Comparison of ENCODE assay signal across 1 cellular context in the genomic region with DNA sequence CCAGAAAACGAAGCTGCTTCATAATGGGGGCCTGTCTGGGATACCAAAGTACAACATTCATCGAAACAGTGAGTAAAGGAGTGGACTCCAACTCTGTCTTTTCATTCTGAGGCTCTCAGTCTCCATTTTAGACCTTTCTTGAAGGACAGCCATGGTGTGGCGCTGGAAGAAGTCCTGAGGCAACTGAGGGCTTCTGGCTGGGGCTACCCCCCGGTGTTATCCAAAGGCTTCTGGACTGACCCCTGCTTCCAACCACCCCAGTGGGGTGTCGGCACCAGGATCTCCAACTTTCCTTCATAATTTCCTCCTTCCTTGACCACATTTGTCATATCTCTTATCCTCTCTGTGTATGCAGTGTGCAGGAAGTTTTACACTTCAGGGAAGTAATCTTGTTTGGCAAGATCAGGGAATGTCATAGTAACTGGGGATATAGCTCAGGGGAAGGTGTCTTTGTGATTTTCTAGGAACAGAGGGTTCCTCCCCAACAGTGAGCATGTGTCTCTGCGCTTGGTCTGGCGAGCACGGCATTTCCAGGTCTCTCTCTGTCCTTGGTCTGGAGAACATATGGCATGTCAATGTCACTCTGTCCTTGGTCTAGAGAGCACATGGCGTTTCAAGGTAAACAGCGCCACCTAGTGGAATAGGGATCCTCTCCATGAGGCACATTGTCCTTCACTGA.
TF ChIP-seq lines count a peak whose summit lies in the region.

No MANE protein-coding gene starts in this region.

TF ChIP-seq in GM23338, 12 proteins besides CTCF, POLR2A, EP300 and RAD21 (continued from another document):
- TF ChIP-seq, protein P1, sequence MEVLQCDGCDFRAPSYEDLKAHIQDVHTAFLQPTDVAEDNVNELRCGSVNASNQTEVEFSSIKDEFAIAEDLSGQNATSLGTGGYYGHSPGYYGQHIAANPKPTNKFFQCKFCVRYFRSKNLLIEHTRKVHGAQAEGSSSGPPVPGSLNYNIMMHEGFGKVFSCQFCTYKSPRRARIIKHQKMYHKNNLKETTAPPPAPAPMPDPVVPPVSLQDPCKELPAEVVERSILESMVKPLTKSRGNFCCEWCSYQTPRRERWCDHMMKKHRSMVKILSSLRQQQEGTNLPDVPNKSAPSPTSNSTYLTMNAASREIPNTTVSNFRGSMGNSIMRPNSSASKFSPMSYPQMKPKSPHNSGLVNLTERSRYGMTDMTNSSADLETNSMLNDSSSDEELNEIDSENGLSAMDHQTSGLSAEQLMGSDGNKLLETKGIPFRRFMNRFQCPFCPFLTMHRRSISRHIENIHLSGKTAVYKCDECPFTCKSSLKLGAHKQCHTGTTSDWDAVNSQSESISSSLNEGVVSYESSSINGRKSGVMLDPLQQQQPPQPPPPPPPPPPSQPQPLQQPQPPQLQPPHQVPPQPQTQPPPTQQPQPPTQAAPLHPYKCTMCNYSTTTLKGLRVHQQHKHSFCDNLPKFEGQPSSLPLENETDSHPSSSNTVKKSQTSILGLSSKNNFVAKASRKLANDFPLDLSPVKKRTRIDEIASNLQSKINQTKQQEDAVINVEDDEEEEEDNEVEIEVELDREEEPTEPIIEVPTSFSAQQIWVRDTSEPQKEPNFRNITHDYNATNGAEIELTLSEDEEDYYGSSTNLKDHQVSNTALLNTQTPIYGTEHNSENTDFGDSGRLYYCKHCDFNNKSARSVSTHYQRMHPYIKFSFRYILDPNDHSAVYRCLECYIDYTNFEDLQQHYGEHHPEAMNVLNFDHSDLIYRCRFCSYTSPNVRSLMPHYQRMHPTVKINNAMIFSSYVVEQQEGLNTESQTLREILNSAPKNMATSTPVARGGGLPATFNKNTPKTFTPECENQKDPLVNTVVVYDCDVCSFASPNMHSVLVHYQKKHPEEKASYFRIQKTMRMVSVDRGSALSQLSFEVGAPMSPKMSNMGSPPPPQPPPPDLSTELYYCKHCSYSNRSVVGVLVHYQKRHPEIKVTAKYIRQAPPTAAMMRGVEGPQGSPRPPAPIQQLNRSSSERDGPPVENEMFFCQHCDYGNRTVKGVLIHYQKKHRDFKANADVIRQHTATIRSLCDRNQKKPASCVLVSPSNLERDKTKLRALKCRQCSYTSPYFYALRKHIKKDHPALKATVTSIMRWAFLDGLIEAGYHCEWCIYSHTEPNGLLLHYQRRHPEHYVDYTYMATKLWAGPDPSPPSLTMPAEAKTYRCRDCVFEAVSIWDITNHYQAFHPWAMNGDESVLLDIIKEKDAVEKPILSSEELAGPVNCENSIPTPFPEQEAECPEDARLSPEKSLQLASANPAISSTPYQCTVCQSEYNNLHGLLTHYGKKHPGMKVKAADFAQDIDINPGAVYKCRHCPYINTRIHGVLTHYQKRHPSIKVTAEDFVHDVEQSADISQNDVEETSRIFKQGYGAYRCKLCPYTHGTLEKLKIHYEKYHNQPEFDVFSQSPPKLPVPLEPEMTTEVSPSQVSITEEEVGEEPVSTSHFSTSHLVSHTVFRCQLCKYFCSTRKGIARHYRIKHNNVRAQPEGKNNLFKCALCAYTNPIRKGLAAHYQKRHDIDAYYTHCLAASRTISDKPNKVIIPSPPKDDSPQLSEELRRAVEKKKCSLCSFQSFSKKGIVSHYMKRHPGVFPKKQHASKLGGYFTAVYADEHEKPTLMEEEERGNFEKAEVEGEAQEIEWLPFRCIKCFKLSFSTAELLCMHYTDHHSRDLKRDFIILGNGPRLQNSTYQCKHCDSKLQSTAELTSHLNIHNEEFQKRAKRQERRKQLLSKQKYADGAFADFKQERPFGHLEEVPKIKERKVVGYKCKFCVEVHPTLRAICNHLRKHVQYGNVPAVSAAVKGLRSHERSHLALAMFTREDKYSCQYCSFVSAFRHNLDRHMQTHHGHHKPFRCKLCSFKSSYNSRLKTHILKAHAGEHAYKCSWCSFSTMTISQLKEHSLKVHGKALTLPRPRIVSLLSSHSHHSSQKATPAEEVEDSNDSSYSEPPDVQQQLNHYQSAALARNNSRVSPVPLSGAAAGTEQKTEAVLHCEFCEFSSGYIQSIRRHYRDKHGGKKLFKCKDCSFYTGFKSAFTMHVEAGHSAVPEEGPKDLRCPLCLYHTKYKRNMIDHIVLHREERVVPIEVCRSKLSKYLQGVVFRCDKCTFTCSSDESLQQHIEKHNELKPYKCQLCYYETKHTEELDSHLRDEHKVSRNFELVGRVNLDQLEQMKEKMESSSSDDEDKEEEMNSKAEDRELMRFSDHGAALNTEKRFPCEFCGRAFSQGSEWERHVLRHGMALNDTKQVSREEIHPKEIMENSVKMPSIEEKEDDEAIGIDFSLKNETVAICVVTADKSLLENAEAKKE (CRISPR knock-in tag; IDR thresholded peaks at IDR 0.05) = no peak
- no peak for TF ChIP-seq NANOG (IDR thresholded peaks at IDR 0.05; ENCODE audit: borderline replicate concordance)
